In the genomic region with DNA sequence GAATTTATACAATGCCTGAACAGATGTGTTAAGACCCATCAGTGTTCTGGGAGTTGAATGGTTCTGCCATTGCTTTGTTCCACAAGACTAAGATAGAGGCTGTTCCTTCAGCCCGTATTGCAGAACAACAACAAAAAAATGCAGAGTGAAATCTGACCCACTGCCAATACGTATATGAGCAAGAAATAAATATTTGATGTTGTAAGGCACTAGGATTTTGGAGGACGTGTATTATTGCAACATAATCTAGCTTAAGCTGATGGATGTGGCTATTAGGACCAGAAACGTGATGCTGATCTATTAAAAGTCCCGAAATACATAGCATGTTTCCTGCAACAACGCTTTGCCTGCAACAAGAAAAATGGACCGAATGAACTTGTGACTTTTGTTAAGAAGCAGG, we compare ENCODE assay signal across 26 cellular contexts.
DNase-seq lines count a peak whose midpoint lies in the region; ATAC-seq, FAIRE-seq and TF ChIP-seq lines count a peak whose summit lies in the region.
"Had no signal": no experiment of that assay in that cellular context is flagged by ENCODE, and none has a peak within 500 bp of the region (broad histone marks: within the 10 kb centered on the region; RNA-seq: fewer than 3 reads in every experiment).

No MANE protein-coding gene starts in this region.

- DNase-seq in GM04504 (ENCODE audit: low read depth) (peak; percentile 61), astrocyte (ENCODE audit: low read depth) (peak; percentile 63), fibroblast of pulmonary artery (ENCODE audit: low read depth) (peak; percentile 92), trophoblast cell (peak; percentile 37 to 77), left lobe of liver (ENCODE audit: low spot score) (no peak), retina (no peak), ureter (ENCODE audit: low spot score) (no peak)
- DNase-seq: activated CD4-positive, alpha-beta T cell treated with anti-CD3 and anti-CD28 coated beads for 4 hours; activated CD8-positive, alpha-beta memory T cell treated with anti-CD3 and anti-CD28 coated beads, Interleukin-2, amount 10 ng/mL, durations not matched to agents 7 days and 5 days; activated naive CD8-positive, alpha-beta T cell treated with anti-CD3 and anti-CD28 coated beads, Interleukin-2, amount 10 ng/mL, durations not matched to agents 7 days and 5 days; COR-L47; dermis blood vessel endothelial cell; DND-41; natural killer cell; NCI-H1105 treated with DMSO at 0.1 percent for 48 hours; NCI-H526 treated with DMSO at 0.1 percent for 48 hours; stimulated activated CD4-positive, alpha-beta T cell treated with anti-CD3 and anti-CD28 coated beads, Interleukin-2, amount 100 ng/mL, for 48 hours; stimulated activated naive CD8-positive, alpha-beta T cell treated with anti-CD3 and anti-CD28 coated beads, Interleukin-15, Interleukin-2, amounts not matched to agents 100 U/mL and 50 U/mL, for 24 hours had no signal

- H3K36me3 Mint-ChIP-seq in astrocyte (ENCODE audit: low read depth, unreplicated experiment): no peaks in the 10 kb centered on the region
- H3K36me3 Mint-ChIP-seq: activated CD8-positive, alpha-beta memory T cell treated with anti-CD3 and anti-CD28 coated beads, Interleukin-2, amount 10 ng/mL, durations not matched to agents 7 days and 5 days; activated naive CD8-positive, alpha-beta T cell treated with anti-CD3 and anti-CD28 coated beads, Interleukin-2, amount 10 ng/mL, durations not matched to agents 7 days and 5 days; natural killer cell had no signal

- H3K27ac Mint-ChIP-seq in astrocyte (ENCODE audit: unreplicated experiment): no peak overlapping the region
- H3K27ac Mint-ChIP-seq: activated CD8-positive, alpha-beta memory T cell treated with anti-CD3 and anti-CD28 coated beads, Interleukin-2, amount 10 ng/mL, durations not matched to agents 7 days and 5 days; activated naive CD8-positive, alpha-beta T cell treated with anti-CD3 and anti-CD28 coated beads, Interleukin-2, amount 10 ng/mL, durations not matched to agents 7 days and 5 days; activated T-helper 17 cell treated with anti-CD3 and anti-CD28 coated beads, Interleukin-2, amount 50 U/mL, for 72 hours; B cell; natural killer cell had no signal

- H3K4me1 ChIP-seq in astrocyte (ENCODE audit: insufficient read depth, low read length): peaks cover 26% of the 10 kb centered on the region
- H3K4me1 ChIP-seq in trophoblast cell (ENCODE audit: control insufficient read depth in 1 of 2, insufficient read depth in 2 of 2, low read length in 2 of 2): peaks cover 15 to 18% of the 10 kb centered on the region in 2 experiments
- H3K4me1 ChIP-seq: breast epithelium had no signal

- H4K12ac ChIP-seq in trophoblast cell (ENCODE audit: low read depth, low read length): no peak overlapping the region

- H4K20me1 ChIP-seq in astrocyte (ENCODE audit: insufficient read depth, low read length): no peaks in the 10 kb centered on the region

- no peak overlapping the region for H3K27ac ChIP-seq in astrocyte (ENCODE audit: low read depth, low read length)
- no peak overlapping the region for H3K27ac ChIP-seq in trophoblast cell (ENCODE audit: low read depth, low read length)
- H3K27ac ChIP-seq: breast epithelium, skin epidermis, tibial nerve had no signal

- no peak for TF ChIP-seq CTCF in astrocyte (IDR thresholded peaks at IDR 0.05; ENCODE audit: insufficient read depth, low read depth, low read length)
- no peak for TF ChIP-seq CTCF in fibroblast of pulmonary artery (IDR thresholded peaks at IDR 0.05; ENCODE audit: low read length, missing control alignments)

- H3K79me2 ChIP-seq in astrocyte (ENCODE audit: insufficient read depth, low read length) (no peaks in the 10 kb centered on the region), trophoblast cell (ENCODE audit: control insufficient read depth, insufficient read depth, low read length, poor library complexity) (peaks cover 12% of the 10 kb centered on the region)

- no peak overlapping the region for H3K14ac ChIP-seq in trophoblast cell (ENCODE audit: low read length)

- no peak overlapping the region for H2AK5ac ChIP-seq in trophoblast cell (ENCODE audit: low read length)

- no CpG with 5 or more reads among the region's 7 CpGs for WGBS in trophoblast cell (ENCODE audit: extremely low coverage, insufficient coverage, insufficient read length)

- FAIRE-seq in astrocyte (lab: Jason Lieb, UNC): no peak

- H3K9ac ChIP-seq in astrocyte (ENCODE audit: low read length): no peak overlapping the region
- no peak overlapping the region for H3K9ac ChIP-seq in trophoblast cell (ENCODE audit: low read length)

- H4K91ac ChIP-seq in trophoblast cell (ENCODE audit: low read depth, low read length): no peak overlapping the region

- no peak overlapping the region for H2BK120ac ChIP-seq in trophoblast cell (ENCODE audit: insufficient read depth, low read length, poor library complexity)

- no peak overlapping the region for H2BK5ac ChIP-seq in trophoblast cell (ENCODE audit: low read depth, low read length, poor library complexity)

- no peak overlapping the region for H3K4me3 Mint-ChIP-seq in astrocyte (ENCODE audit: unreplicated experiment)
- H3K4me3 Mint-ChIP-seq: activated CD8-positive, alpha-beta memory T cell treated with anti-CD3 and anti-CD28 coated beads, Interleukin-2, amount 10 ng/mL, durations not matched to agents 7 days and 5 days; activated naive CD8-positive, alpha-beta T cell treated with anti-CD3 and anti-CD28 coated beads, Interleukin-2, amount 10 ng/mL, durations not matched to agents 7 days and 5 days; activated T-helper 17 cell treated with anti-CD3 and anti-CD28 coated beads, Interleukin-2, amount 50 U/mL, for 72 hours; B cell; natural killer cell had no signal

- H2AFZ ChIP-seq in astrocyte (ENCODE audit: low read depth, low read length): no peak overlapping the region
- no peak overlapping the region for H2AFZ ChIP-seq in trophoblast cell (ENCODE audit: insufficient read depth, low read length, poor library complexity)

- H3K4ac ChIP-seq in trophoblast cell (ENCODE audit: low read depth, low read length): no peak overlapping the region

- no peak overlapping the region for H4K8ac ChIP-seq in trophoblast cell (ENCODE audit: low read depth, low read length)

- H3K4me1 Mint-ChIP-seq in astrocyte (ENCODE audit: low read depth, unreplicated experiment): peaks cover 22% of the 10 kb centered on the region
- H3K4me1 Mint-ChIP-seq: activated CD8-positive, alpha-beta memory T cell treated with anti-CD3 and anti-CD28 coated beads, Interleukin-2, amount 10 ng/mL, durations not matched to agents 7 days and 5 days; activated naive CD8-positive, alpha-beta T cell treated with anti-CD3 and anti-CD28 coated beads, Interleukin-2, amount 10 ng/mL, durations not matched to agents 7 days and 5 days; activated T-helper 17 cell treated with anti-CD3 and anti-CD28 coated beads, Interleukin-2, amount 50 U/mL, for 72 hours; B cell; natural killer cell had no signal

- no peak overlapping the region for H2BK12ac ChIP-seq in trophoblast cell (ENCODE audit: low read length)

- ATAC-seq in left lobe of liver (no peak), HG03442 (IDR thresholded peaks at IDR 0.05; ENCODE audit: unreplicated experiment) (no peak)
- ATAC-seq: activated CD8-positive, alpha-beta memory T cell treated with anti-CD3 and anti-CD28 coated beads, Interleukin-2, amount 10 ng/mL, durations not matched to agents 7 days and 5 days; activated T-helper 17 cell treated with anti-CD3 and anti-CD28 coated beads, Interleukin-2, amount 50 U/mL, for 72 hours; HCT116; natural killer cell; Right ventricle myocardium inferior; stimulated activated naive CD8-positive, alpha-beta T cell treated with anti-CD3 and anti-CD28 coated beads, Interleukin-15, Interleukin-2, amounts not matched to agents 100 U/mL and 50 U/mL, for 24 hours had no signal

- no peak overlapping the region for H3K18ac ChIP-seq in trophoblast cell (ENCODE audit: low read length)

- H3K36me3 ChIP-seq in astrocyte (ENCODE audit: insufficient read depth, low read length): no peaks in the 10 kb centered on the region
- H3K36me3 ChIP-seq in trophoblast cell (ENCODE audit: control insufficient read depth in 1 of 2, insufficient read depth in 2 of 2, low read length in 2 of 2): no peaks in the 10 kb centered on the region
- H3K36me3 ChIP-seq: breast epithelium, tibial nerve had no signal

- H3K9me3 ChIP-seq in astrocyte (ENCODE audit: insufficient read depth, low read depth, low read length): no peaks in the 10 kb centered on the region
- no peaks in the 10 kb centered on the region for H3K9me3 ChIP-seq in trophoblast cell (ENCODE audit: insufficient read depth, low read depth, low read length)
- H3K9me3 ChIP-seq: breast epithelium, tibial nerve had no signal

- H3K79me1 ChIP-seq in trophoblast cell (ENCODE audit: low read length): peaks cover 17% of the 10 kb centered on the region

- no peak overlapping the region for H3K4me3 ChIP-seq in astrocyte (ENCODE audit: insufficient read depth, low read depth, low read length)
- no peak overlapping the region for H3K4me3 ChIP-seq in fibroblast of pulmonary artery (replicated peaks; ENCODE audit: low read depth, low read length)
- H3K4me3 ChIP-seq in trophoblast cell (ENCODE audit: low read depth, low read length): no peak overlapping the region
- H3K4me3 ChIP-seq: breast epithelium, skin epidermis, tibial nerve had no signal

- no peaks in the 10 kb centered on the region for H3K9me3 Mint-ChIP-seq in astrocyte (ENCODE audit: unreplicated experiment)
- H3K9me3 Mint-ChIP-seq: activated naive CD8-positive, alpha-beta T cell treated with anti-CD3 and anti-CD28 coated beads, Interleukin-2, amount 10 ng/mL, durations not matched to agents 7 days and 5 days; activated T-helper 17 cell treated with anti-CD3 and anti-CD28 coated beads, Interleukin-2, amount 50 U/mL, for 72 hours; natural killer cell had no signal

- H3K23ac ChIP-seq in trophoblast cell (ENCODE audit: low read length): no peak overlapping the region

- no peak overlapping the region for H3K4me2 ChIP-seq in astrocyte (ENCODE audit: low read length)
- no peak overlapping the region for H3K4me2 ChIP-seq in trophoblast cell (ENCODE audit: low read length)

- no peaks in the 10 kb centered on the region for H3K27me3 Mint-ChIP-seq in astrocyte (ENCODE audit: low read depth, unreplicated experiment)

- H3K27me3 ChIP-seq in astrocyte (ENCODE audit: insufficient read depth, low read length): no peaks in the 10 kb centered on the region
- H3K27me3 ChIP-seq in trophoblast cell (ENCODE audit: insufficient read depth, low read length): no peaks in the 10 kb centered on the region
- H3K27me3 ChIP-seq: breast epithelium, tibial nerve had no signal

Comparison
In these comparisons a context has a peak if more than half of its experiments do, and no peak if none do; other contexts are left out.
1. DNase-seq: peak in GM04504 (single experiment), astrocyte (single experiment), fibroblast of pulmonary artery (single experiment) and trophoblast cell (2 of 2); none in left lobe of liver (single experiment), retina (single experiment) and ureter (single experiment).